Comparison of ENCODE assay signal across 15 cellular contexts in genomic region chr3:195137638-195138588, GRCh38.
DNase-seq lines count a peak whose midpoint lies in the region; ATAC-seq, FAIRE-seq and TF ChIP-seq lines count a peak whose summit lies in the region.
"Had no signal": no experiment of that assay in that cellular context is flagged by ENCODE, and none has a peak within 500 bp of the region (broad histone marks: within the 10 kb centered on the region; RNA-seq: fewer than 3 reads in every experiment).

No MANE protein-coding gene starts in this region.

- H3K4me1 ChIP-seq in HepG2 (ENCODE audit: insufficient read depth, low read length) (no peaks in the 10 kb centered on the region), right lobe of liver (no peaks in the 10 kb centered on the region), H1 (replicated peaks in 1 of 4; ENCODE audit: control insufficient read depth in 3 of 4, insufficient read depth in 4 of 4, low read length in 3 of 4) (no peaks in the 10 kb centered on the region), left lung (no peaks in the 10 kb centered on the region), small intestine (ENCODE audit: control insufficient read depth in 2 of 2, insufficient read depth in 1 of 2, low read depth in 1 of 2, low read length in 1 of 2) (no peaks in the 10 kb centered on the region), psoas muscle (no peaks in the 10 kb centered on the region)

- H3K23me2 ChIP-seq in H1 (ENCODE audit: low read depth, low read length) = no peaks in the 10 kb centered on the region

- H3K4me3 ChIP-seq in HepG2 (replicated peaks in 1 of 3; ENCODE audit: insufficient read depth in 1 of 3, low read depth in 2 of 3, low read length in 3 of 3) (no peak overlapping the region), right lobe of liver (no peak overlapping the region), H1 (ENCODE audit: extremely low read depth in 1 of 4, insufficient read depth in 2 of 4, low read depth in 3 of 4, low read length in 4 of 4) (no peak overlapping the region), left lung (no peak overlapping the region), small intestine (ENCODE audit: low read depth in 1 of 2, low read length in 2 of 2) (no peak overlapping the region), psoas muscle (no peak overlapping the region)
- H3K4me3 ChIP-seq: BLaER1 treated with 17β-estradiol and CSF1 and Interleukin-3, amounts not matched to agents 10 nM and 100 nM had no signal

- H3K4me2 ChIP-seq in HepG2 (ENCODE audit: low read depth, low read length) (no peak overlapping the region), H1 (ENCODE audit: insufficient read depth in 1 of 2, low read depth in 2 of 2, low read length in 2 of 2) (no peak overlapping the region)

- H2AFZ ChIP-seq in HepG2 (ENCODE audit: low read length) (no peak overlapping the region), H1 (ENCODE audit: low read length) (no peak overlapping the region)

- no TSS peak for BruUV-seq in HepG2 (replicated peaks; lab: Mats Ljungman, UMichigan)

- no peak overlapping the region for H3K4ac ChIP-seq in H1 (replicated peaks; ENCODE audit: insufficient read length, low read depth, low read length)

- H2BK20ac ChIP-seq in H1 (ENCODE audit: low read length) = no peak overlapping the region

- in situ Hi-C loops in HepG2 (cut with HindIII; ENCODE audit: extremely low pct_ligation_motif_present, low pct_unique_long_range_greater_than_20kb) = no loop called here

- H3K79me2 ChIP-seq in HepG2 (ENCODE audit: insufficient read depth, low read length) (no peaks in the 10 kb centered on the region), H1 (ENCODE audit: control insufficient read depth in 1 of 2, insufficient read depth in 2 of 2, low read length in 2 of 2) (no peaks in the 10 kb centered on the region)

- no peak overlapping the region for H2AK5ac ChIP-seq in H1 (ENCODE audit: low read depth, low read length)

- no peak overlapping the region for H2BK12ac ChIP-seq in H1 (ENCODE audit: low read depth, low read length)

- TF ChIP-seq POLR2A in HepG2 (IDR thresholded peaks at IDR 0.05; ENCODE audit: insufficient read depth in 1 of 2, low read depth in 2 of 2, low read length in 2 of 2) (no peak), right lobe of liver (IDR thresholded peaks at IDR 0.05) (no peak), H1 (IDR thresholded peaks at IDR 0.05; ENCODE audit: control extremely low read depth in 1 of 2, low read depth in 2 of 2, low read length in 2 of 2) (no peak)

- no peak overlapping the region for H4K8ac ChIP-seq in H1 (ENCODE audit: extremely low read depth, insufficient read depth, low read length)

- TF ChIP-seq RAD21 in HepG2 (CRISPR knock-in tag; IDR thresholded peaks at IDR 0.05) = no peak
- no peak for TF ChIP-seq RAD21 in H1 (IDR thresholded peaks at IDR 0.05 in 1 of 2, conservative IDR thresholded peaks at IDR 0.05 in 1 of 2; ENCODE audit: low read depth in 2 of 2, low read length in 2 of 2)

- no peak overlapping the region for H4K91ac ChIP-seq in H1 (replicated peaks; ENCODE audit: insufficient read length, low read length)

- H2BK5ac ChIP-seq in H1 (ENCODE audit: low read depth, low read length) = peak overlapping the region; percentile 56; the same call in 1 of the 2 replicates

- H3K79me1 ChIP-seq in H1 (ENCODE audit: low read depth, low read length) = no peaks in the 10 kb centered on the region; the same call in 1 of the 2 replicates

- no peak overlapping the region for H3K9ac ChIP-seq in HepG2 (ENCODE audit: insufficient read depth, low read depth, low read length)
- no peak overlapping the region for H3K9ac ChIP-seq in H1 (replicated peaks in 1 of 4; ENCODE audit: extremely low read depth in 1 of 4, low read depth in 3 of 4, low read length in 3 of 4)

- no peak for ATAC-seq in HepG2
- ATAC-seq in right lobe of liver = no peak
- ATAC-seq in left lung = peak; percentile 45
- ATAC-seq in psoas muscle = no peak

- H3K14ac ChIP-seq in H1 (ENCODE audit: insufficient read length) = no peak overlapping the region

- H3K27me3 ChIP-seq in HepG2 (ENCODE audit: control insufficient read depth in 1 of 2, insufficient read depth in 2 of 2, low read length in 2 of 2) = no peaks in the 10 kb centered on the region
- H3K27me3 ChIP-seq in right lobe of liver = no peaks in the 10 kb centered on the region
- no peaks in the 10 kb centered on the region for H3K27me3 ChIP-seq in H1 (replicated peaks in 1 of 4; ENCODE audit: control insufficient read depth in 3 of 4, extremely low read depth in 1 of 4, insufficient read depth in 3 of 4, low read length in 3 of 4)
- no peaks in the 10 kb centered on the region for H3K27me3 ChIP-seq in left lung
- H3K27me3 ChIP-seq in small intestine (ENCODE audit: control insufficient read depth in 2 of 2, insufficient read depth in 2 of 2, low read length in 2 of 2) = no peaks in the 10 kb centered on the region
- no peaks in the 10 kb centered on the region for H3K27me3 ChIP-seq in psoas muscle (ENCODE audit: insufficient read depth in 3 of 3, low read length in 2 of 3)
- H3K27me3 ChIP-seq: BLaER1 treated with 17β-estradiol and CSF1 and Interleukin-3, amounts not matched to agents 10 nM and 100 nM had no signal

- H2BK120ac ChIP-seq in H1 (replicated peaks; ENCODE audit: low read depth, low read length) = no peak overlapping the region

- POLR2A ChIA-PET in HepG2 (lab: Yijun Ruan, JAX) = interaction anchor here (0.7 kb wide), 1 partner anchor 442 kb away, joined by 3 read pairs; no protein-coding TSS in a partner anchor
- POLR2A ChIA-PET in H1 (lab: Charles Lee; ENCODE audit: partially characterized antibody) = interaction anchor here (1.0 kb wide), 1 partner anchor 12 kb away, joined by 3 read pairs; no protein-coding TSS in a partner anchor

- FAIRE-seq in HepG2 (lab: Jason Lieb, UNC) (no peak), H1 (lab: Jason Lieb, UNC) (no peak), small intestine (lab: Jason Lieb, UNC) (no peak)
- FAIRE-seq: GM19239 had no signal

- H3K9me3 ChIP-seq in HepG2 (ENCODE audit: low read length) (no peaks in the 10 kb centered on the region; the same call in 1 of the 2 replicates), right lobe of liver (no peaks in the 10 kb centered on the region), H1 (ENCODE audit: insufficient read depth in 2 of 2, low read depth in 1 of 2, low read length in 1 of 2) (0 out of 4 replicates have a peak, but pooled peaks cover 0 to 4% of the 10 kb centered on the region in 2 experiments), left lung (peaks cover 0 to 3% of the 10 kb centered on the region in 2 donors), small intestine (ENCODE audit: control insufficient read depth, low read depth) (no peaks in the 10 kb centered on the region), psoas muscle (peaks cover 4% of the 10 kb centered on the region)

- H2BK15ac ChIP-seq in H1 (ENCODE audit: low read length) = no peak overlapping the region

- no peak overlapping the region for H3K27ac ChIP-seq in HepG2 (ENCODE audit: extremely low read length, insufficient read depth, low read length)
- no peak overlapping the region for H3K27ac ChIP-seq in right lobe of liver
- H3K27ac ChIP-seq in H1 (ENCODE audit: low read depth, low read length) = no peak overlapping the region
- no peak overlapping the region for H3K27ac ChIP-seq in left lung
- no peak overlapping the region for H3K27ac ChIP-seq in small intestine (ENCODE audit: low read depth in 1 of 2, low read length in 1 of 2)
- H3K27ac ChIP-seq in psoas muscle = no peak overlapping the region

- intact Hi-C loops in HepG2 (cut with micrococcal nuclease; ENCODE audit: unreplicated experiment) (no loop called here), right lobe of liver (cut with DNase I) (no loop called here), left lung (cut with DNase I) (no loop called here), psoas muscle (cut with DNase I) (no loop called here)

- H4K5ac ChIP-seq in H1 (ENCODE audit: insufficient read length, low read depth, low read length) = no peak overlapping the region

- WGBS in HepG2 (ENCODE audit: low lambda C conversion rate) = 95% methylated on average over 11 of the region's 11 CpGs
- 84% methylated on average over 9 of the region's 11 CpGs for WGBS in right lobe of liver (ENCODE audit: insufficient coverage, low coverage, low lambda C conversion rate, missing lambda C conversion rate)
- WGBS in H1 (ENCODE audit: extremely low coverage in 1 of 2, insufficient coverage in 1 of 2, insufficient read length in 1 of 2, insufficient replicate concordance in 2 of 2, low coverage in 1 of 2, low lambda C conversion rate in 2 of 2, missing lambda C conversion rate in 1 of 2), 2 experiments = 90% methylated on average over 11 of the region's 11 CpGs; no CpG with 5 or more reads in 1 of the 2 experiments
- 79 to 85% (median 83%) methylated on average over 11 of the region's 11 CpGs for WGBS in small intestine, 3 donors
- 89 to 92% (median 90%) methylated on average over 11 of the region's 11 CpGs for WGBS in psoas muscle, 3 donors

- H4K20me1 ChIP-seq in HepG2 (ENCODE audit: insufficient read depth, low read length) = no peaks in the 10 kb centered on the region
- peaks cover 0 to 2% of the 10 kb centered on the region in 2 experiments for H4K20me1 ChIP-seq in H1 (replicated peaks in 1 of 2; ENCODE audit: control insufficient read depth in 1 of 2, insufficient read depth in 2 of 2, low read length in 2 of 2)

- no peak for TF ChIP-seq EP300 in HepG2 (IDR thresholded peaks at IDR 0.05; ENCODE audit: low read depth in 2 of 2, low read length in 2 of 2)
- TF ChIP-seq EP300 in HepG2 (CRISPR knock-in tag; IDR thresholded peaks at IDR 0.05; ENCODE audit: borderline replicate concordance) = no peak
- TF ChIP-seq EP300 in H1 (IDR thresholded peaks at IDR 0.05; ENCODE audit: borderline replicate concordance in 1 of 2, low read depth in 2 of 2, low read length in 2 of 2) = no peak

- no peak overlapping the region for H3K23ac ChIP-seq in H1 (ENCODE audit: insufficient read length)

- DNase-seq in HepG2 (ENCODE audit: low spot score) = no peak
- DNase-seq in right lobe of liver = no peak
- no peak for DNase-seq in H1 (ENCODE audit: low read depth in 1 of 2, low spot score in 2 of 2)
- DNase-seq in left lung = no peak
- DNase-seq in small intestine = peak; percentile 36
- no peak for DNase-seq in psoas muscle
- no peak for DNase-seq in retina
- DNase-seq in NCI-H2081 treated with DMSO at 0.1 percent for 48 hours (lab: John Stamatoyannopoulos, UW) = no peak
- DNase-seq: ACHN; CD4-positive, CD25-positive, alpha-beta regulatory T cell; DND-41; GF-D8; H7 had no signal

- no peak overlapping the region for H3K18ac ChIP-seq in H1 (ENCODE audit: extremely low read depth, low read length)

- CTCF ChIA-PET in HepG2 (lab: Yijun Ruan, JAX; ENCODE audit: low intra/inter-chr PET ratio, low total read pairs) = no interaction called here
- CTCF ChIA-PET in H1 (lab: Charles Lee; ENCODE audit: partially characterized antibody) = interaction anchor here (1.2 to 1.5 kb wide), 3 partner anchors 33 to 72 kb away, joined by 3 read pairs; no protein-coding TSS in a partner anchor

- no peak overlapping the region for H3K56ac ChIP-seq in H1 (replicated peaks; ENCODE audit: insufficient read length, low read depth, low read length)

- TF ChIP-seq CTCF in HepG2 (CRISPR knock-in tag; IDR thresholded peaks at IDR 0.05) (no peak), right lobe of liver (IDR thresholded peaks at IDR 0.05) (no peak), H1 (IDR thresholded peaks at IDR 0.05; ENCODE audit: control extremely low read depth in 1 of 3, insufficient read depth in 1 of 3, low read depth in 1 of 3, low read length in 3 of 3) (no peak), left lung (IDR thresholded peaks at IDR 0.05) (no peak), psoas muscle (IDR thresholded peaks at IDR 0.05) (no peak)

- peaks cover 2% of the 10 kb centered on the region in 2 experiments; a peak in 2 of 5 replicates for H3K36me3 ChIP-seq in HepG2 (replicated peaks in 1 of 2; ENCODE audit: control insufficient read depth in 1 of 2, insufficient read depth in 2 of 2, low read length in 2 of 2)
- H3K36me3 ChIP-seq in right lobe of liver = no peaks in the 10 kb centered on the region
- H3K36me3 ChIP-seq in H1 (ENCODE audit: control insufficient read depth in 2 of 4, insufficient read depth in 4 of 4, low read length in 3 of 4) = no peaks in the 10 kb centered on the region; a peak in 1 of 8 replicates
- no peaks in the 10 kb centered on the region for H3K36me3 ChIP-seq in left lung
- no peaks in the 10 kb centered on the region for H3K36me3 ChIP-seq in small intestine (ENCODE audit: control insufficient read depth in 2 of 2, insufficient read depth in 2 of 2, low read length in 2 of 2)
- H3K36me3 ChIP-seq in psoas muscle (ENCODE audit: insufficient read depth in 1 of 2, low read depth in 1 of 2) = no peaks in the 10 kb centered on the region
